16 cellular contexts compared by ENCODE assay signal in the genomic region with DNA sequence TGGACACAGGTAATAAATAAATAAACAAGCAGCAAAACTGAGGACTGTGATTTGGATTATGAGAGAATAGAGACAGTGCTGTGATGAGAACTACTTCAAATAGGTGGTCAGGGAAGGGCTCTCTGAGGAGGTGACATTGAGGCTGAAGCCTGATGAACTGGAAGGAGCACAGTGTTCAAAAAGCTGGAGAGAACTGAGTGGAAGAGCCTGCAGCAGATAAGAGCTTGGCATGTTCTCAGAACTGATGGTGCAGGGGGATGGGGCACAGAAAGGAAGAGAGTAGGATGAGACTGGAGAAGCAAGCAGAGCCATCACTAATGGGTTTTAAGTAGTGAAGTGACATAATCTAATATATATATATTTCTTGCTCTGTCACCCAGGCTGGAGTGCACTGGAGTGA. TPM values are rescaled to one million over a fixed set of nuclear protein-coding genes. Genes with fewer than 3 reads are reported as not detected.
DNase-seq lines count a peak whose midpoint lies in the region; ATAC-seq and TF ChIP-seq lines count a peak whose summit lies in the region.
"Had no signal": no experiment of that assay in that cellular context is flagged by ENCODE, and none has a peak within 500 bp of the region (broad histone marks: within the 10 kb centered on the region; RNA-seq: fewer than 3 reads in every experiment).

No MANE protein-coding gene starts in this region.

- TF ChIP-seq CTCF in heart left ventricle (IDR thresholded peaks at IDR 0.05) (no peak), right atrium auricular region (IDR thresholded peaks at IDR 0.05) (no peak)

- H3K4me3 ChIP-seq in heart left ventricle (no peak overlapping the region), right atrium auricular region (no peak overlapping the region), MG63 (no peak overlapping the region)
- H3K4me3 ChIP-seq: HAP-1 had no signal

- H3K4me1 ChIP-seq in heart left ventricle: peaks cover 0 to 21% (median 7%) of the 10 kb centered on the region in 12 donors
- H3K4me1 ChIP-seq in right atrium auricular region: peaks cover 0 to 31% of the 10 kb centered on the region in 2 donors
- H3K4me1 ChIP-seq: HAP-1 had no signal

- H3K9me3 ChIP-seq in heart left ventricle (no peaks in the 10 kb centered on the region), right atrium auricular region (no peaks in the 10 kb centered on the region), MG63 (no peaks in the 10 kb centered on the region)
- H3K9me3 ChIP-seq: HAP-1 had no signal

- peak overlapping the region in 8 of 12 donors; percentile 3 to 74 (median 40) for H3K27ac ChIP-seq in heart left ventricle
- peak overlapping the region; percentile 51 to 64 for H3K27ac ChIP-seq in right atrium auricular region
- H3K27ac ChIP-seq: 22Rv1 had no signal

- no peak for TF ChIP-seq POLR2A in heart left ventricle (IDR thresholded peaks at IDR 0.05)

- peaks cover 15 to 100% (median 99%) of the 10 kb centered on the region in 9 donors for H3K36me3 ChIP-seq in heart left ventricle
- H3K36me3 ChIP-seq in right atrium auricular region: peaks cover 98% of the 10 kb centered on the region
- H3K36me3 ChIP-seq in MG63: peaks cover 100% of the 10 kb centered on the region

- H3K27me3 ChIP-seq in heart left ventricle: no peaks in the 10 kb centered on the region
- H3K27me3 ChIP-seq in right atrium auricular region: no peaks in the 10 kb centered on the region
- no peaks in the 10 kb centered on the region for H3K27me3 ChIP-seq in MG63

- ATAC-seq in Right ventricle myocardium inferior (peak; percentile 62), heart left ventricle (peak; percentile 50 to 59 (median 58))
- ATAC-seq: CD8-positive, alpha-beta T cell had no signal

- intact Hi-C loops in Right ventricle myocardium inferior (cut with DNase I): no loop called here
- intact Hi-C loops in cardiac septum (cut with DNase I): no loop called here
- intact Hi-C loops in heart left ventricle (cut with DNase I): loop anchor here in 1 of 10 donors (1.0 kb wide), 1 partner anchor 15 kb away; no protein-coding TSS in a partner anchor

- DNase-seq in Right ventricle myocardium inferior (ENCODE audit: missing footprints) (no peak), cardiac septum (ENCODE audit: low spot score) (no peak), heart left ventricle (peak in 2 of 5 donors; percentile 25 to 38), right atrium auricular region (ENCODE audit: low spot score) (no peak), NCI-H82 treated with DMSO at 0.1 percent for 48 hours (lab: John Stamatoyannopoulos, UW; ENCODE audit: unreplicated experiment) (no peak), glomerular visceral epithelial cell (ENCODE audit: extremely low spot score) (no peak), MG63 (no peak), NCI-H446 (lab: John Stamatoyannopoulos, UW) (no peak)
- DNase-seq: CD8-positive, alpha-beta T cell; COR-L47; DMS153; DMS79 treated with DMSO at 0.1 percent for 48 hours; EL had no signal

RNA-seq across cellular contexts. Expression of gene TPM2, which starts 11.2 kb away (rescaled TPM):
- total RNA-seq in Right ventricle myocardium inferior: 1,163 TPM
- 690 TPM for total RNA-seq in cardiac septum
- 1,000 to 10,000 TPM in 3 of 9 donors, 100 to 1,000 TPM in 6; 621 to 1,314 (median 858) TPM for total RNA-seq in heart left ventricle
- 1,000 to 10,000 TPM in 1 of 2 donors, 100 to 1,000 TPM in 1; 761 to 2,450 TPM for polyA plus RNA-seq in heart left ventricle
- 100 to 1,000 TPM; 599 to 915 TPM for total RNA-seq in right atrium auricular region
- 2,986 and 3,667 TPM in 2 replicates for total RNA-seq in MG63 (2014; rRNA removed; shearing (Covaris generic); ENCODE audit: low replicate concordance)
- polyA plus RNA-seq: CD14-positive monocyte had no signal

RNA-seq across cellular contexts. Expression of gene CA9, which starts 27.2 kb away (rescaled TPM):
- total RNA-seq in Right ventricle myocardium inferior (0.30 TPM), cardiac septum (0.48 TPM), heart left ventricle (10 to 100 TPM in 1 of 9 donors, 1 to 10 TPM in 1, under 1 TPM in 1, not detected in 6; 0.47 to 13.9 (median 2.3) TPM), right atrium auricular region (1 to 10 TPM; 5.5 to 5.9 TPM)
- polyA plus RNA-seq in heart left ventricle: under 1 TPM; 0.23 to 0.54 TPM
- total RNA-seq in MG63 (2014; rRNA removed; shearing (Covaris generic); ENCODE audit: low replicate concordance): 0.40 TPM in 1 of 2 replicates, not detected in the other
- total RNA-seq: CD8-positive, alpha-beta T cell had no signal
- polyA plus RNA-seq: CD14-positive monocyte had no signal

RNA-seq across cellular contexts. Expression of gene TLN1, which starts 31.1 kb away (rescaled TPM):
- total RNA-seq in Right ventricle myocardium inferior (255 TPM), cardiac septum (291 TPM), heart left ventricle (100 to 1,000 TPM; 193 to 373 (median 261) TPM), right atrium auricular region (100 to 1,000 TPM; 273 to 370 TPM)
- 100 to 1,000 TPM; 152 to 241 TPM for polyA plus RNA-seq in heart left ventricle
- 453 and 652 TPM in 2 replicates for total RNA-seq in MG63 (2014; rRNA removed; shearing (Covaris generic); ENCODE audit: low replicate concordance)

RNA-seq across cellular contexts. Expression of gene CREB3, which starts 31.5 kb away (rescaled TPM):
- total RNA-seq in Right ventricle myocardium inferior: 23.5 TPM
- 25.0 TPM for total RNA-seq in cardiac septum
- 10 to 100 TPM; 16.1 to 38.0 (median 25.5) TPM for total RNA-seq in heart left ventricle
- polyA plus RNA-seq in heart left ventricle: 10 to 100 TPM; 26.7 to 49.4 TPM
- 10 to 100 TPM; 34.6 to 48.5 TPM for total RNA-seq in right atrium auricular region
- 168 and 170 TPM in 2 replicates for total RNA-seq in MG63 (2014; rRNA removed; shearing (Covaris generic); ENCODE audit: low replicate concordance)

RNA-seq across cellular contexts. Expression of gene ARHGEF39, which starts 35.9 kb away (rescaled TPM):
- total RNA-seq in Right ventricle myocardium inferior (0.22 TPM), cardiac septum (0.48 TPM), heart left ventricle (1 to 10 TPM in 1 of 9 donors, under 1 TPM in 8; 0.11 to 1.2 (median 0.27) TPM), right atrium auricular region (under 1 TPM in 1 of 2 donors, not detected in 1; 0.44 TPM)
- under 1 TPM; 0.12 to 0.30 TPM for polyA plus RNA-seq in heart left ventricle
- total RNA-seq in MG63 (2014; rRNA removed; shearing (Covaris generic); ENCODE audit: low replicate concordance): 15.5 and 35.6 TPM in 2 replicates
